11 cellular contexts compared by ENCODE assay signal in the genomic region with DNA sequence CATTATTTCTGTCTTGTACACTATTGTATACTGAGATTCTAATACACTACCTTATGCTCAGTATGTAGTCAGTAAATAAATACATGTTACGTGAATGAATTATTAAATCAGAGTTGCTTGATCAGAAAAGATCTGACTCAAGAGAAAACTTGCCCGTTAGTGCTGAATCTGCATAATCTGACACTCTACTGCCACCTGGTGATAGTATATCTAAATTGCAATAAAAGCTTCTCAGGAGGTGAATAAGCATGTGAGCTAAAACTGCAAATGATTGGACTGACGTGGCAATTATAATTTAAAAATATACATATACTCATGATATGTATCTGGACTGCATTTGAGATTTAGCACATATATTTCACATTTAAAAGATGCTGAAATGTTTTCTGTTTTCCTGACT.
DNase-seq lines count a peak whose midpoint lies in the region; ATAC-seq and TF ChIP-seq lines count a peak whose summit lies in the region.
"Had no signal": no experiment of that assay in that cellular context is flagged by ENCODE, and none has a peak within 500 bp of the region (broad histone marks: within the 10 kb centered on the region; RNA-seq: fewer than 3 reads in every experiment).

No MANE protein-coding gene starts in this region.

- in situ Hi-C loops in Panc1 (cut with HindIII; ENCODE audit: low pct_unique_long_range_greater_than_20kb, low sequenced_read_pairs): no loop called here

- no peaks in the 10 kb centered on the region for H3K36me3 ChIP-seq in HEK293 (ENCODE audit: control insufficient read depth in 2 of 2, insufficient read depth in 1 of 2, low read length in 2 of 2)
- no peaks in the 10 kb centered on the region for H3K36me3 ChIP-seq in Panc1 (ENCODE audit: control insufficient read depth, insufficient read depth, low read length)
- H3K36me3 ChIP-seq: MG63 had no signal

- ATAC-seq in Panc1 (no peak), foreskin keratinocyte (peak; percentile 24)

- H3K4me3 ChIP-seq in HEK293 (ENCODE audit: low read depth, low read length) (no peak overlapping the region), Panc1 (ENCODE audit: low read depth in 2 of 2, low read length in 2 of 2) (no peak overlapping the region)
- H3K4me3 ChIP-seq: MG63 had no signal

- no peaks in the 10 kb centered on the region for H3K27me3 ChIP-seq in Panc1 (ENCODE audit: control insufficient read depth, insufficient read depth, low read length)
- no peaks in the 10 kb centered on the region for H3K27me3 ChIP-seq in foreskin keratinocyte
- H3K27me3 ChIP-seq: MG63 had no signal

- intact Hi-C loops in Panc1 (cut with micrococcal nuclease; ENCODE audit: unreplicated experiment): no loop called here

- CTCF ChIA-PET in HEK293 (lab: Yijun Ruan, JAX) (interaction anchor here (0.7 kb wide), 1 partner anchor 9 kb away, joined by 5 read pairs; no protein-coding TSS in a partner anchor), Panc1 (lab: Charles Lee) (interaction anchor here (0.5 kb wide), 1 partner anchor 853 kb away, joined by 4 read pairs; no protein-coding TSS in a partner anchor)

- DNase-seq in Panc1 (ENCODE audit: low read depth, low spot score) (no peak), foreskin keratinocyte (peak; percentile 1 to 9), NCI-H1092 treated with DMSO at 0.1 percent for 48 hours (lab: John Stamatoyannopoulos, UW) (no peak), cerebellum (ENCODE audit: low spot score) (no peak), NCI-H1436 treated with DMSO at 0.1 percent for 48 hours (lab: John Stamatoyannopoulos, UW) (no peak)
- DNase-seq in stimulated activated CD4-positive, alpha-beta T cell treated with anti-CD3 and anti-CD28 coated beads, Interleukin-4, amount 100 ng/mL, for 1 hour: no peak
- DNase-seq: aorta; MG63; stimulated activated CD4-positive, alpha-beta T cell treated with anti-CD3 and anti-CD28 coated beads, Interleukin-2, amount 100 ng/mL, for 48 hours had no signal

- no peaks in the 10 kb centered on the region for H3K4me1 ChIP-seq in HEK293 (ENCODE audit: control insufficient read depth, insufficient read depth, low read length)
- H3K4me1 ChIP-seq in Panc1 (ENCODE audit: control insufficient read depth, insufficient read depth, low read length): no peaks in the 10 kb centered on the region
- H3K4me1 ChIP-seq in foreskin keratinocyte: no peaks in the 10 kb centered on the region

- H3K9me3 ChIP-seq in HEK293 (ENCODE audit: control insufficient read depth, insufficient read depth, low read depth, low read length) (no peaks in the 10 kb centered on the region), Panc1 (ENCODE audit: control insufficient read depth, insufficient read depth, low read depth, low read length) (no peaks in the 10 kb centered on the region)

- BruUV-seq in Panc1 (replicated peaks; lab: Mats Ljungman, UMichigan): no TSS peak

- peak; percentile 57 for TF ChIP-seq CTCF in C4-2B (conservative IDR thresholded peaks at IDR 0.05)
- no peak for TF ChIP-seq CTCF in HEK293 (tag by site-specific recombination; IDR thresholded peaks at IDR 0.05)
- peak; percentile 47; the same call in 1 of the 2 replicates for TF ChIP-seq CTCF in Panc1 (IDR thresholded peaks at IDR 0.05)
- peak; percentile 61 for TF ChIP-seq CTCF in foreskin keratinocyte (conservative IDR thresholded peaks at IDR 0.05)

- no peak overlapping the region for H3K27ac ChIP-seq in C4-2B
- no peak overlapping the region for H3K27ac ChIP-seq in HEK293 (ENCODE audit: extremely low read depth, low read depth, low read length)
- H3K27ac ChIP-seq in Panc1 (ENCODE audit: low read length): no peak overlapping the region
- H3K27ac ChIP-seq in foreskin keratinocyte: no peak overlapping the region

- POLR2A ChIA-PET in HEK293 (lab: Yijun Ruan, JAX) (interaction anchor here (1.0 kb wide), 1 partner anchor 70 kb away, joined by 4 read pairs; a partner anchor contains a TSS), Panc1 (lab: Charles Lee) (no interaction called here)

TF ChIP-seq in HEK293, 187 proteins besides CTCF, POLR2A, EP300 and RAD21:
- peak; percentile 68 for TF ChIP-seq SETDB1 (IDR thresholded peaks at IDR 0.05; ENCODE audit: insufficient read length, low read length)
- no peak for TF ChIP-seq GLI2 (tag by site-specific recombination; IDR thresholded peaks at IDR 0.05; ENCODE audit: borderline replicate concordance, low read depth)
- TF ChIP-seq, protein P1, sequence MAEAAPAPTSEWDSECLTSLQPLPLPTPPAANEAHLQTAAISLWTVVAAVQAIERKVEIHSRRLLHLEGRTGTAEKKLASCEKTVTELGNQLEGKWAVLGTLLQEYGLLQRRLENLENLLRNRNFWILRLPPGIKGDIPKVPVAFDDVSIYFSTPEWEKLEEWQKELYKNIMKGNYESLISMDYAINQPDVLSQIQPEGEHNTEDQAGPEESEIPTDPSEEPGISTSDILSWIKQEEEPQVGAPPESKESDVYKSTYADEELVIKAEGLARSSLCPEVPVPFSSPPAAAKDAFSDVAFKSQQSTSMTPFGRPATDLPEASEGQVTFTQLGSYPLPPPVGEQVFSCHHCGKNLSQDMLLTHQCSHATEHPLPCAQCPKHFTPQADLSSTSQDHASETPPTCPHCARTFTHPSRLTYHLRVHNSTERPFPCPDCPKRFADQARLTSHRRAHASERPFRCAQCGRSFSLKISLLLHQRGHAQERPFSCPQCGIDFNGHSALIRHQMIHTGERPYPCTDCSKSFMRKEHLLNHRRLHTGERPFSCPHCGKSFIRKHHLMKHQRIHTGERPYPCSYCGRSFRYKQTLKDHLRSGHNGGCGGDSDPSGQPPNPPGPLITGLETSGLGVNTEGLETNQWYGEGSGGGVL (tag by site-specific recombination; IDR thresholded peaks at IDR 0.05): no peak
- TF ChIP-seq ZNF292 (tag by site-specific recombination; IDR thresholded peaks at IDR 0.05; ENCODE audit: borderline replicate concordance, low read depth): no peak

Comparison
In these comparisons a context has a peak if more than half of its experiments do, and no peak if none do; other contexts are left out.
1. DNase-seq: peak in foreskin keratinocyte (2 of 2); none in Panc1 (single experiment), NCI-H1092 treated with DMSO at 0.1 percent for 48 hours (single experiment), cerebellum (single experiment), stimulated activated CD4-positive, alpha-beta T cell treated with anti-CD3 and anti-CD28 coated beads, Interleukin-4, amount 100 ng/mL, for 1 hour (single experiment) and NCI-H1436 treated with DMSO at 0.1 percent for 48 hours (single experiment).